ENCODE assay signal across 8 cellular contexts in genomic region chr3:29182828-29183227, GRCh38.
DNase-seq lines count a peak whose midpoint lies in the region; ATAC-seq, FAIRE-seq and TF ChIP-seq lines count a peak whose summit lies in the region.
"Not testable (repeated sequence)": the region's sequence is repeated elsewhere in the genome, so short reads cannot be mapped to it uniquely, and the experiment has no call there.

No MANE protein-coding gene starts in this region.

- H2AK5ac ChIP-seq in H1 (ENCODE audit: low read depth, low read length) = not testable (repeated sequence)

- H4K91ac ChIP-seq in H1 (replicated peaks; ENCODE audit: insufficient read length, low read length) = not testable (repeated sequence)

- H3K27me3 ChIP-seq in H1 (replicated peaks in 1 of 4; ENCODE audit: control insufficient read depth in 3 of 4, extremely low read depth in 1 of 4, insufficient read depth in 3 of 4, low read length in 3 of 4); osteoblast (ENCODE audit: insufficient read depth, low read length): not testable (repeated sequence)

- not testable (repeated sequence) for H3K4me3 Mint-ChIP-seq in activated CD8-positive, alpha-beta T cell treated with anti-CD3 and anti-CD28 coated beads for 36 hours; activated naive CD8-positive, alpha-beta T cell; stimulated activated naive CD8-positive, alpha-beta T cell treated with anti-CD3 and anti-CD28 coated beads, Interleukin-15, amount 100 ng/mL, for 72 hours

- H2BK5ac ChIP-seq in H1 (ENCODE audit: low read depth, low read length) = not testable (repeated sequence)

- not testable (repeated sequence) for H3K79me2 ChIP-seq in H1 (ENCODE audit: control insufficient read depth in 1 of 2, insufficient read depth in 2 of 2, low read length in 2 of 2); osteoblast (ENCODE audit: insufficient read depth, low read length)

- H2BK120ac ChIP-seq in H1 (replicated peaks; ENCODE audit: low read depth, low read length) = not testable (repeated sequence)

- not testable (repeated sequence) for H2BK20ac ChIP-seq in H1 (ENCODE audit: low read length)

- not testable (repeated sequence) for DNase-seq in GM19239 (ENCODE audit: insufficient read length, low spot score); HTR-8/SVneo (ENCODE audit: insufficient read length, low spot score); activated CD8-positive, alpha-beta T cell treated with anti-CD3 and anti-CD28 coated beads for 36 hours; H1 (ENCODE audit: low read depth in 1 of 2, low spot score in 2 of 2); left cardiac atrium; osteoblast (ENCODE audit: insufficient read length, low spot score, missing footprints); stimulated activated naive CD8-positive, alpha-beta T cell treated with anti-CD3 and anti-CD28 coated beads, Interleukin-15, amount 100 ng/mL, for 72 hours

- peaks cover 17% of the 10 kb centered on the region for H3K4me1 Mint-ChIP-seq in activated CD8-positive, alpha-beta T cell treated with anti-CD3 and anti-CD28 coated beads for 36 hours (ENCODE audit: low read depth)
- H3K4me1 Mint-ChIP-seq in activated naive CD8-positive, alpha-beta T cell (ENCODE audit: low read depth) = not testable (repeated sequence)
- H3K4me1 Mint-ChIP-seq in stimulated activated naive CD8-positive, alpha-beta T cell treated with anti-CD3 and anti-CD28 coated beads, Interleukin-15, amount 100 ng/mL, for 72 hours = peaks cover 22% of the 10 kb centered on the region

- not testable (repeated sequence) for H3K4me1 ChIP-seq in H1 (replicated peaks in 1 of 4; ENCODE audit: control insufficient read depth in 3 of 4, insufficient read depth in 4 of 4, low read length in 3 of 4)
- H3K4me1 ChIP-seq in osteoblast (ENCODE audit: insufficient read depth, low read length) = peaks cover 41% of the 10 kb centered on the region

- not testable (repeated sequence) for H4K5ac ChIP-seq in H1 (ENCODE audit: insufficient read length, low read depth, low read length)

- H3K27ac Mint-ChIP-seq in activated CD8-positive, alpha-beta T cell treated with anti-CD3 and anti-CD28 coated beads for 36 hours = peak overlapping the region; percentile 76
- H3K27ac Mint-ChIP-seq in activated naive CD8-positive, alpha-beta T cell = peak overlapping the region; percentile 52
- H3K27ac Mint-ChIP-seq in stimulated activated naive CD8-positive, alpha-beta T cell treated with anti-CD3 and anti-CD28 coated beads, Interleukin-15, amount 100 ng/mL, for 72 hours = peak overlapping the region; percentile 54 to 84

- not testable (repeated sequence) for TF ChIP-seq RAD21 in H1 (IDR thresholded peaks at IDR 0.05 in 1 of 2, conservative IDR thresholded peaks at IDR 0.05 in 1 of 2; ENCODE audit: low read depth in 2 of 2, low read length in 2 of 2)

- H2BK15ac ChIP-seq in H1 (ENCODE audit: low read length) = not testable (repeated sequence)

- H3K36me3 Mint-ChIP-seq in activated CD8-positive, alpha-beta T cell treated with anti-CD3 and anti-CD28 coated beads for 36 hours (ENCODE audit: low read depth); activated naive CD8-positive, alpha-beta T cell: not testable (repeated sequence)

- WGBS in H1 (ENCODE audit: extremely low coverage in 1 of 2, insufficient coverage in 1 of 2, insufficient read length in 1 of 2, insufficient replicate concordance in 2 of 2, low coverage in 1 of 2, low lambda C conversion rate in 2 of 2, missing lambda C conversion rate in 1 of 2), 2 experiments = 93% methylated on average over 3 of the region's 3 CpGs; no CpG with 5 or more reads in 1 of the 2 experiments

- H3K79me1 ChIP-seq in H1 (ENCODE audit: low read depth, low read length) = not testable (repeated sequence)

- FAIRE-seq in GM19239 (lab: Jason Lieb, UNC) = peak; percentile 59
- peak; percentile 79 for FAIRE-seq in HTR-8/SVneo (lab: Jason Lieb, UNC)
- peak; percentile 63 for FAIRE-seq in H1 (lab: Jason Lieb, UNC)

- H3K9ac ChIP-seq in H1 (replicated peaks in 1 of 4; ENCODE audit: extremely low read depth in 1 of 4, low read depth in 3 of 4, low read length in 3 of 4) = not testable (repeated sequence)

- H3K14ac ChIP-seq in H1 (ENCODE audit: insufficient read length) = not testable (repeated sequence)

- not testable (repeated sequence) for H4K20me1 ChIP-seq in H1 (replicated peaks in 1 of 2; ENCODE audit: control insufficient read depth in 1 of 2, insufficient read depth in 2 of 2, low read length in 2 of 2); osteoblast (ENCODE audit: insufficient read depth, low read length)

- not testable (repeated sequence) for H3K23ac ChIP-seq in H1 (ENCODE audit: insufficient read length)

- not testable (repeated sequence) for H2AFZ ChIP-seq in H1 (ENCODE audit: low read length); osteoblast (ENCODE audit: low read length)

- H3K9me3 Mint-ChIP-seq in activated CD8-positive, alpha-beta T cell treated with anti-CD3 and anti-CD28 coated beads for 36 hours; activated naive CD8-positive, alpha-beta T cell (ENCODE audit: low read depth); stimulated activated naive CD8-positive, alpha-beta T cell treated with anti-CD3 and anti-CD28 coated beads, Interleukin-15, amount 100 ng/mL, for 72 hours: not testable (repeated sequence)

- TF ChIP-seq POLR2A in H1 (IDR thresholded peaks at IDR 0.05; ENCODE audit: control extremely low read depth in 1 of 2, low read depth in 2 of 2, low read length in 2 of 2) = not testable (repeated sequence)

- H3K56ac ChIP-seq in H1 (replicated peaks; ENCODE audit: insufficient read length, low read depth, low read length) = not testable (repeated sequence)

- TF ChIP-seq EP300 in H1 (IDR thresholded peaks at IDR 0.05; ENCODE audit: borderline replicate concordance in 1 of 2, low read depth in 2 of 2, low read length in 2 of 2) = not testable (repeated sequence)

- H3K27me3 Mint-ChIP-seq in activated CD8-positive, alpha-beta T cell treated with anti-CD3 and anti-CD28 coated beads for 36 hours; activated naive CD8-positive, alpha-beta T cell; stimulated activated naive CD8-positive, alpha-beta T cell treated with anti-CD3 and anti-CD28 coated beads, Interleukin-15, amount 100 ng/mL, for 72 hours: not testable (repeated sequence)

- H3K23me2 ChIP-seq in H1 (ENCODE audit: low read depth, low read length) = not testable (repeated sequence)

- POLR2A ChIA-PET in activated CD8-positive, alpha-beta T cell treated with anti-CD3 and anti-CD28 coated beads for 36 hours (lab: Charles Lee); H1 (lab: Charles Lee; ENCODE audit: partially characterized antibody): not testable (repeated sequence)

- H2BK12ac ChIP-seq in H1 (ENCODE audit: low read depth, low read length) = not testable (repeated sequence)

- intact Hi-C loops in activated CD8-positive, alpha-beta T cell treated with anti-CD3 and anti-CD28 coated beads for 36 hours (cut with micrococcal nuclease); left cardiac atrium (cut with DNase I): not testable (repeated sequence)

- not testable (repeated sequence) for ATAC-seq in activated CD8-positive, alpha-beta T cell treated with anti-CD3 and anti-CD28 coated beads for 36 hours; stimulated activated naive CD8-positive, alpha-beta T cell treated with anti-CD3 and anti-CD28 coated beads, Interleukin-15, amount 100 ng/mL, for 72 hours
- ATAC-seq in left cardiac atrium = peak; percentile 53

- not testable (repeated sequence) for H3K9me3 ChIP-seq in H1 (ENCODE audit: insufficient read depth in 2 of 2, low read depth in 1 of 2, low read length in 1 of 2); osteoblast (ENCODE audit: low read depth, low read length)

- TF ChIP-seq CTCF in activated CD8-positive, alpha-beta T cell treated with anti-CD3 and anti-CD28 coated beads for 36 hours (IDR thresholded peaks at IDR 0.05); H1 (IDR thresholded peaks at IDR 0.05; ENCODE audit: control extremely low read depth in 1 of 3, insufficient read depth in 1 of 3, low read depth in 1 of 3, low read length in 3 of 3); osteoblast (IDR thresholded peaks at IDR 0.05; ENCODE audit: extremely low read depth, low read depth, low read length): not testable (repeated sequence)

- not testable (repeated sequence) for H3K4ac ChIP-seq in H1 (replicated peaks; ENCODE audit: insufficient read length, low read depth, low read length)

- not testable (repeated sequence) for H3K27ac ChIP-seq in H1 (ENCODE audit: low read depth, low read length)
- H3K27ac ChIP-seq in osteoblast (ENCODE audit: low read depth, low read length) = peak overlapping the region; percentile 95

- not testable (repeated sequence) for H3K4me3 ChIP-seq in H1 (ENCODE audit: extremely low read depth in 1 of 4, insufficient read depth in 2 of 4, low read depth in 3 of 4, low read length in 4 of 4); osteoblast (ENCODE audit: insufficient read depth, low read length)

- H3K4me2 ChIP-seq in H1 (ENCODE audit: insufficient read depth in 1 of 2, low read depth in 2 of 2, low read length in 2 of 2); osteoblast (ENCODE audit: insufficient read depth, low read length): not testable (repeated sequence)

- not testable (repeated sequence) for H3K36me3 ChIP-seq in H1 (ENCODE audit: control insufficient read depth in 2 of 4, insufficient read depth in 4 of 4, low read length in 3 of 4); osteoblast (ENCODE audit: insufficient read depth, low read length)

- CTCF ChIA-PET in activated CD8-positive, alpha-beta T cell treated with anti-CD3 and anti-CD28 coated beads for 36 hours (lab: Charles Lee) = not testable (repeated sequence)
- CTCF ChIA-PET in H1 (lab: Charles Lee; ENCODE audit: partially characterized antibody) = interaction anchor here (1.1 kb wide), 1 partner anchor 33 kb away, joined by 3 read pairs; no protein-coding TSS in a partner anchor

- not testable (repeated sequence) for H3K18ac ChIP-seq in H1 (ENCODE audit: extremely low read depth, low read length)

- H4K8ac ChIP-seq in H1 (ENCODE audit: extremely low read depth, insufficient read depth, low read length) = not testable (repeated sequence)
